In genomic region chr2:8587920-8588830, GRCh38 we compare ENCODE assay signal across 20 cellular contexts.
DNase-seq lines count a peak whose midpoint lies in the region; ATAC-seq and TF ChIP-seq lines count a peak whose summit lies in the region.
"Had no signal": no experiment of that assay in that cellular context is flagged by ENCODE, and none has a peak within 500 bp of the region (broad histone marks: within the 10 kb centered on the region; RNA-seq: fewer than 3 reads in every experiment).

No MANE protein-coding gene starts in this region.

- peak; percentile 63 for DNase-seq in activated CD8-positive, alpha-beta memory T cell treated with anti-CD3 and anti-CD28 coated beads, Interleukin-2, amount 10 ng/mL, durations not matched to agents 7 days and 5 days
- no peak for DNase-seq in activated CD8-positive, alpha-beta memory T cell treated with anti-CD3 and anti-CD28 coated beads, Interleukin-2, amount 50 U/mL, for 4 hours
- DNase-seq in activated T-helper 2 cell treated with anti-CD3 and anti-CD28 coated beads, Interferon-gamma antibody, Interleukin-2, Interleukin-4, amounts not matched to agents 10 μg/mL and 5 μg/mL and 100 μg/mL, durations not matched to agents 14 hours and 24 hours and 36 hours (ENCODE audit: low spot score), result no peak
- DNase-seq in natural killer cell, result no peak
- no peak for DNase-seq in stimulated activated naive CD8-positive, alpha-beta T cell treated with anti-CD3 and anti-CD28 coated beads, Interleukin-15, Interleukin-2, amounts not matched to agents 100 U/mL and 50 U/mL, for 24 hours
- no peak for DNase-seq in C1 segment of cervical spinal cord (lab: John Stamatoyannopoulos, UW)
- DNase-seq: activated gamma-delta T cell treated with Interleukin-2 at 50 U/mL for 16 hours; anterior cingulate cortex; HCEC 1CT; kidney glomerular epithelial cell; NCI-H1048; NCI-H2029 treated with DMSO at 0.1 percent for 48 hours; NCI-H446; stimulated activated CD4-positive, alpha-beta T cell treated with anti-CD3 and anti-CD28 coated beads, Interleukin-2, amount 100 ng/mL, for 24 hours; T1000 had no signal

- peaks cover 38% of the 10 kb centered on the region for H3K4me1 Mint-ChIP-seq in activated CD8-positive, alpha-beta memory T cell treated with anti-CD3 and anti-CD28 coated beads, Interleukin-2, amount 10 ng/mL, durations not matched to agents 7 days and 5 days
- H3K4me1 Mint-ChIP-seq in activated T-helper 2 cell treated with anti-CD3 and anti-CD28 coated beads, Interferon-gamma antibody, Interleukin-2, Interleukin-4, amounts not matched to agents 10 μg/mL and 5 μg/mL and 100 μg/mL, durations not matched to agents 14 hours and 24 hours and 36 hours (ENCODE audit: low read depth), result peaks cover 48% of the 10 kb centered on the region
- peaks cover 24 to 34% of the 10 kb centered on the region in 2 donors for H3K4me1 Mint-ChIP-seq in natural killer cell

- H3K27ac Mint-ChIP-seq in activated CD8-positive, alpha-beta memory T cell treated with anti-CD3 and anti-CD28 coated beads, Interleukin-2, amount 10 ng/mL, durations not matched to agents 7 days and 5 days, result peak overlapping the region; percentile 10
- H3K27ac Mint-ChIP-seq in activated T-helper 2 cell treated with anti-CD3 and anti-CD28 coated beads, Interferon-gamma antibody, Interleukin-2, Interleukin-4, amounts not matched to agents 10 μg/mL and 5 μg/mL and 100 μg/mL, durations not matched to agents 14 hours and 24 hours and 36 hours, result peak overlapping the region; percentile 55
- peak overlapping the region; percentile 55 to 68 for H3K27ac Mint-ChIP-seq in natural killer cell
- H3K27ac Mint-ChIP-seq: B cell had no signal

- ATAC-seq in activated CD8-positive, alpha-beta memory T cell treated with anti-CD3 and anti-CD28 coated beads, Interleukin-2, amount 10 ng/mL, durations not matched to agents 7 days and 5 days, result peak; percentile 74
- peak; percentile 48 to 58 (median 54) for ATAC-seq in natural killer cell
- ATAC-seq in stimulated activated naive CD8-positive, alpha-beta T cell treated with anti-CD3 and anti-CD28 coated beads, Interleukin-15, Interleukin-2, amounts not matched to agents 100 U/mL and 50 U/mL, for 24 hours, result peak; percentile 30
- no peak for ATAC-seq in GM19035 (IDR thresholded peaks at IDR 0.05; ENCODE audit: unreplicated experiment)
- ATAC-seq in GM21390 (IDR thresholded peaks at IDR 0.05; ENCODE audit: unreplicated experiment), result no peak
- ATAC-seq: esophagus mucosa, gastroesophageal sphincter had no signal

- H3K36me3 Mint-ChIP-seq in activated CD8-positive, alpha-beta memory T cell treated with anti-CD3 and anti-CD28 coated beads, Interleukin-2, amount 10 ng/mL, durations not matched to agents 7 days and 5 days, result no peaks in the 10 kb centered on the region
- no peaks in the 10 kb centered on the region for H3K36me3 Mint-ChIP-seq in activated T-helper 2 cell treated with anti-CD3 and anti-CD28 coated beads, Interferon-gamma antibody, Interleukin-2, Interleukin-4, amounts not matched to agents 10 μg/mL and 5 μg/mL and 100 μg/mL, durations not matched to agents 14 hours and 24 hours and 36 hours (ENCODE audit: low read depth)
- no peaks in the 10 kb centered on the region for H3K36me3 Mint-ChIP-seq in natural killer cell

- intact Hi-C loops in activated T-helper 2 cell treated with anti-CD3 and anti-CD28 coated beads, Interferon-gamma antibody, Interleukin-2, Interleukin-4, amounts not matched to agents 10 μg/mL and 5 μg/mL and 100 μg/mL, durations not matched to agents 14 hours and 24 hours and 36 hours (cut with micrococcal nuclease), result loop anchor here (2.0 to 5.0 kb wide), 3 partner anchors 95 to 276 kb away; partner anchors contain the start of gene ID2
- intact Hi-C loops in natural killer cell (cut with micrococcal nuclease), result no loop called here

- H3K9me3 Mint-ChIP-seq in activated CD8-positive, alpha-beta memory T cell treated with anti-CD3 and anti-CD28 coated beads, Interleukin-2, amount 10 ng/mL, durations not matched to agents 7 days and 5 days (ENCODE audit: low read depth), result no peaks in the 10 kb centered on the region
- H3K9me3 Mint-ChIP-seq in activated T-helper 2 cell treated with anti-CD3 and anti-CD28 coated beads, Interferon-gamma antibody, Interleukin-2, Interleukin-4, amounts not matched to agents 10 μg/mL and 5 μg/mL and 100 μg/mL, durations not matched to agents 14 hours and 24 hours and 36 hours, result no peaks in the 10 kb centered on the region
- H3K9me3 Mint-ChIP-seq in natural killer cell, result no peaks in the 10 kb centered on the region

- no peak overlapping the region for H3K4me3 Mint-ChIP-seq in activated CD8-positive, alpha-beta memory T cell treated with anti-CD3 and anti-CD28 coated beads, Interleukin-2, amount 10 ng/mL, durations not matched to agents 7 days and 5 days
- H3K4me3 Mint-ChIP-seq in activated T-helper 2 cell treated with anti-CD3 and anti-CD28 coated beads, Interferon-gamma antibody, Interleukin-2, Interleukin-4, amounts not matched to agents 10 μg/mL and 5 μg/mL and 100 μg/mL, durations not matched to agents 14 hours and 24 hours and 36 hours (ENCODE audit: low read depth), result no peak overlapping the region
- H3K4me3 Mint-ChIP-seq in natural killer cell, result peak overlapping the region; percentile 84
- H3K4me3 Mint-ChIP-seq: B cell had no signal

- no peak for TF ChIP-seq CTCF in natural killer cell (IDR thresholded peaks at IDR 0.05)

- CTCF ChIA-PET in activated CD8-positive, alpha-beta memory T cell treated with anti-CD3 and anti-CD28 coated beads, Interleukin-2, amount 10 ng/mL, durations not matched to agents 7 days and 5 days (lab: Charles Lee), result interaction anchor here (1.0 to 2.4 kb wide), 4 partner anchors 20 to 93 kb away, joined by 3 to 8 read pairs (median 4); partner anchors contain the start of gene ID2

- peaks cover 34% of the 10 kb centered on the region for H3K27me3 Mint-ChIP-seq in activated CD8-positive, alpha-beta memory T cell treated with anti-CD3 and anti-CD28 coated beads, Interleukin-2, amount 10 ng/mL, durations not matched to agents 7 days and 5 days
- peaks cover 24% of the 10 kb centered on the region for H3K27me3 Mint-ChIP-seq in activated T-helper 2 cell treated with anti-CD3 and anti-CD28 coated beads, Interferon-gamma antibody, Interleukin-2, Interleukin-4, amounts not matched to agents 10 μg/mL and 5 μg/mL and 100 μg/mL, durations not matched to agents 14 hours and 24 hours and 36 hours (ENCODE audit: low read depth)
- H3K27me3 Mint-ChIP-seq in natural killer cell (ENCODE audit: low read depth in 2 of 2), result peaks cover 0 to 6% of the 10 kb centered on the region in 2 donors

Comparison
In these comparisons a context has a peak if more than half of its experiments do, and no peak if none do; other contexts are left out.
1. ATAC-seq: peak in activated CD8-positive, alpha-beta memory T cell treated with anti-CD3 and anti-CD28 coated beads, Interleukin-2, amount 10 ng/mL, durations not matched to agents 7 days and 5 days (single experiment), natural killer cell (3 of 3) and stimulated activated naive CD8-positive, alpha-beta T cell treated with anti-CD3 and anti-CD28 coated beads, Interleukin-15, Interleukin-2, amounts not matched to agents 100 U/mL and 50 U/mL, for 24 hours (single experiment); none in GM19035 (single experiment) and GM21390 (single experiment).
2. H3K27ac Mint-ChIP-seq: peak in every context shown above with its lines; median percentile 62 in natural killer cell; 55 in activated T-helper 2 cell treated with anti-CD3 and anti-CD28 coated beads, Interferon-gamma antibody, Interleukin-2, Interleukin-4, amounts not matched to agents 10 μg/mL and 5 μg/mL and 100 μg/mL, durations not matched to agents 14 hours and 24 hours and 36 hours; 10 in activated CD8-positive, alpha-beta memory T cell treated with anti-CD3 and anti-CD28 coated beads, Interleukin-2, amount 10 ng/mL, durations not matched to agents 7 days and 5 days.